8 cellular contexts compared by ENCODE assay signal in genomic region chr10:70656489-70656888, GRCh38. TPM values are rescaled to one million over a fixed set of nuclear protein-coding genes. Genes with fewer than 3 reads are reported as not detected.
A peak's percentile ranks its signal among the peaks of the same experiment; 100 is the strongest.
DNase-seq lines count a peak whose midpoint lies in the region; ATAC-seq and TF ChIP-seq lines count a peak whose summit lies in the region.

No MANE protein-coding gene starts in this region.

- ATAC-seq in RWPE2 (ENCODE audit: low read depth) (peak; percentile 99), GM18517 (IDR thresholded peaks at IDR 0.05; ENCODE audit: unreplicated experiment) (no peak), HG02981 (IDR thresholded peaks at IDR 0.05; ENCODE audit: unreplicated experiment) (no peak)

- TF ChIP-seq CTCF in RWPE2 (IDR thresholded peaks at IDR 0.05; ENCODE audit: poor library complexity, severe bottlenecking) = no peak

- no peaks in the 10 kb centered on the region for H3K27me3 ChIP-seq in RWPE2 (ENCODE audit: insufficient read depth, poor library complexity, severe bottlenecking)

- peaks cover 12% of the 10 kb centered on the region for H3K4me1 ChIP-seq in RWPE2 (ENCODE audit: insufficient read depth, poor library complexity, severe bottlenecking)

- DNase-seq in GF-D8 (lab: John Stamatoyannopoulos, UW) = peak; percentile 33
- peak; percentile 96 for DNase-seq in H4 (ENCODE audit: low spot score)
- peak; percentile 81 for DNase-seq in RWPE2 (ENCODE audit: low spot score)
- DNase-seq in epidermal melanocyte (ENCODE audit: insufficient read length, low spot score) = peak; percentile 41
- peak; percentile 47 to 67 for DNase-seq in stimulated activated CD4-positive, alpha-beta T cell treated with anti-CD3 and anti-CD28 coated beads, Interleukin-4, amount 100 ng/mL, for 48 hours (ENCODE audit: low read depth in 2 of 2)
- DNase-seq in NCI-H524 (lab: John Stamatoyannopoulos, UW) = no peak

- no peaks in the 10 kb centered on the region for H3K36me3 ChIP-seq in RWPE2 (ENCODE audit: low read depth)

- H3K9me3 ChIP-seq in RWPE2 (ENCODE audit: severe bottlenecking) = peaks cover 2% of the 10 kb centered on the region

- no peak overlapping the region for H3K4me3 ChIP-seq in RWPE2 (ENCODE audit: severe bottlenecking)

- peak overlapping the region; percentile 58 for H3K27ac ChIP-seq in RWPE2 (ENCODE audit: poor library complexity, severe bottlenecking)

RNA-seq across cellular contexts. Expression of gene ADAMTS14, which starts 15.8 kb away (rescaled TPM):
- 0.45 and 0.74 TPM in 2 replicates for total RNA-seq in H4 (2014; rRNA removed; shearing (Covaris generic))

RNA-seq across cellular contexts. Expression of gene PRF1, which starts 53.9 kb away (rescaled TPM):
- total RNA-seq in H4 (2014; rRNA removed; shearing (Covaris generic)) = not detected in 2 replicates

Comparison
In these comparisons a context has a peak if more than half of its experiments do, and no peak if none do; other contexts are left out.
1. DNase-seq: peak in GF-D8 (single experiment), H4 (single experiment), RWPE2 (single experiment), epidermal melanocyte (single experiment) and stimulated activated CD4-positive, alpha-beta T cell treated with anti-CD3 and anti-CD28 coated beads, Interleukin-4, amount 100 ng/mL, for 48 hours (2 of 2); none in NCI-H524 (0 of 2).